In genomic region chr15:51004103-51004536, GRCh38 we compare ENCODE assay signal across 13 cellular contexts.
DNase-seq lines count a peak whose midpoint lies in the region; ATAC-seq, FAIRE-seq and TF ChIP-seq lines count a peak whose summit lies in the region.
"Had no signal": no experiment of that assay in that cellular context is flagged by ENCODE, and none has a peak within 500 bp of the region (broad histone marks: within the 10 kb centered on the region; RNA-seq: fewer than 3 reads in every experiment).

No MANE protein-coding gene starts in this region.

- no peak for FAIRE-seq in GM19239 (lab: Jason Lieb, UNC)

- H3K36me3 ChIP-seq in NT2/D1 (ENCODE audit: insufficient read depth, insufficient read length, low read length): peaks cover 8% of the 10 kb centered on the region
- H3K36me3 ChIP-seq in mucosa of descending colon (ENCODE audit: low read depth): no peaks in the 10 kb centered on the region
- H3K36me3 ChIP-seq: HAP-1 had no signal

- no peak overlapping the region for H3K4me3 ChIP-seq in NT2/D1 (ENCODE audit: insufficient read length, low read depth)
- no peak overlapping the region for H3K4me3 ChIP-seq in mucosa of descending colon
- H3K4me3 ChIP-seq: HAP-1 had no signal

- no peak for TF ChIP-seq CTCF in mucosa of descending colon (IDR thresholded peaks at IDR 0.05)

- peak; percentile 41 for ATAC-seq in mucosa of descending colon

- no peaks in the 10 kb centered on the region for H3K27me3 ChIP-seq in NT2/D1 (ENCODE audit: insufficient read depth, insufficient read length)

- no peaks in the 10 kb centered on the region; the same call in 1 of the 2 replicates for H3K9me3 ChIP-seq in NT2/D1 (ENCODE audit: insufficient read depth, low read length)
- no peaks in the 10 kb centered on the region for H3K9me3 ChIP-seq in mucosa of descending colon
- H3K9me3 ChIP-seq: HAP-1 had no signal

- intact Hi-C loops in mucosa of descending colon (cut with DNase I, micrococcal nuclease): no loop called here

- H3K9ac ChIP-seq in NT2/D1 (ENCODE audit: insufficient read length, low read depth): no peak overlapping the region

- H3K4me1 ChIP-seq in NT2/D1 (ENCODE audit: insufficient read depth, insufficient read length) (peaks cover 4% of the 10 kb centered on the region), mucosa of descending colon (ENCODE audit: low read depth) (no peaks in the 10 kb centered on the region)
- H3K4me1 ChIP-seq: HAP-1 had no signal

- H3K27ac ChIP-seq in epithelial cell of prostate: peak overlapping the region; percentile 75

- DNase-seq in ELR (ENCODE audit: low read depth): peak; percentile 20
- DNase-seq in NT2/D1 (ENCODE audit: low read depth, low spot score): peak; percentile 8
- DNase-seq in epithelial cell of prostate (ENCODE audit: low read depth, low spot score): peak; percentile 82
- DNase-seq in mucosa of descending colon: no peak
- DNase-seq in D341Med (ENCODE audit: low spot score): no peak
- no peak for DNase-seq in GM19239 (ENCODE audit: insufficient read length, low spot score)
- DNase-seq in globus pallidus (ENCODE audit: low spot score): no peak
- no peak for DNase-seq in activated T-cell treated with anti-CD3 and anti-CD28 coated beads, Interleukin-2, amount 50 U/mL, for 48 hours
- DNase-seq: activated CD4-positive, alpha-beta T cell treated with anti-CD3 and anti-CD28 coated beads, Interleukin-2, amount 10 ng/mL, durations not matched to agents 7 days and 5 days; DMS79; NCI-H1092 treated with DMSO at 0.1 percent for 48 hours; posterior cingulate gyrus had no signal

Comparison
In these comparisons a context has a peak if more than half of its experiments do, and no peak if none do; other contexts are left out.
1. DNase-seq: peak in ELR (single experiment), NT2/D1 (single experiment) and epithelial cell of prostate (single experiment); none in mucosa of descending colon (0 of 3), D341Med (single experiment), GM19239 (single experiment), globus pallidus (single experiment) and activated T-cell treated with anti-CD3 and anti-CD28 coated beads, Interleukin-2, amount 50 U/mL, for 48 hours (0 of 2).